Comparison of ENCODE assay signal across 1 cellular context in the genomic region with DNA sequence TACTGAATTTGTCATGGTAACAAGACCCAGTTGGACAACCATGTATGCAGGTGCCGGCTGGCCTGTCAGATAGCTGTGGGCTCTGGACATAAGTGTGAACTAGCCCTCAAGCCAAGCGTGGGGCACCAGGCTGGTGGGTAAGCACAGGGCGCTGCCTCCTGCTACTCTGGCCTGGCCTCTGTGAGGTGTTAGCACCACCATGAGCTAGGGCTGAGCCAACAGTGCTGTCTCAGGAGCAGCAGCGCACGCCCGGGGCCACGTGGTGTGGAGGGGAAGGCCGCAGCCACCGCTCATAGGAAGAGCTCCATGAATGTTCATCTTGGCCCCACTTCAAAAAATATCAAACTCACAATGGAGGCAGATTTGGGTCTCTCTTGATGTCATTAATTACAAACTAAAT.
TF ChIP-seq lines count a peak whose summit lies in the region.

No MANE protein-coding gene starts in this region.

TF ChIP-seq in SK-N-SH, 30 proteins besides CTCF, POLR2A, EP300 and RAD21 (continued from another document):
- TF ChIP-seq, protein P1, sequence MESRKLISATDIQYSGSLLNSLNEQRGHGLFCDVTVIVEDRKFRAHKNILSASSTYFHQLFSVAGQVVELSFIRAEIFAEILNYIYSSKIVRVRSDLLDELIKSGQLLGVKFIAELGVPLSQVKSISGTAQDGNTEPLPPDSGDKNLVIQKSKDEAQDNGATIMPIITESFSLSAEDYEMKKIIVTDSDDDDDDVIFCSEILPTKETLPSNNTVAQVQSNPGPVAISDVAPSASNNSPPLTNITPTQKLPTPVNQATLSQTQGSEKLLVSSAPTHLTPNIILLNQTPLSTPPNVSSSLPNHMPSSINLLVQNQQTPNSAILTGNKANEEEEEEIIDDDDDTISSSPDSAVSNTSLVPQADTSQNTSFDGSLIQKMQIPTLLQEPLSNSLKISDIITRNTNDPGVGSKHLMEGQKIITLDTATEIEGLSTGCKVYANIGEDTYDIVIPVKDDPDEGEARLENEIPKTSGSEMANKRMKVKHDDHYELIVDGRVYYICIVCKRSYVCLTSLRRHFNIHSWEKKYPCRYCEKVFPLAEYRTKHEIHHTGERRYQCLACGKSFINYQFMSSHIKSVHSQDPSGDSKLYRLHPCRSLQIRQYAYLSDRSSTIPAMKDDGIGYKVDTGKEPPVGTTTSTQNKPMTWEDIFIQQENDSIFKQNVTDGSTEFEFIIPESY (IDR thresholded peaks at IDR 0.05; ENCODE audit: borderline replicate concordance, low read depth) = no peak
- TF ChIP-seq CHD2 (IDR thresholded peaks at IDR 0.05; ENCODE audit: low read length, partially characterized antibody) = no peak
- no peak for TF ChIP-seq MXI1 (IDR thresholded peaks at IDR 0.05; ENCODE audit: low read depth, low read length)
- TF ChIP-seq, protein P2, sequence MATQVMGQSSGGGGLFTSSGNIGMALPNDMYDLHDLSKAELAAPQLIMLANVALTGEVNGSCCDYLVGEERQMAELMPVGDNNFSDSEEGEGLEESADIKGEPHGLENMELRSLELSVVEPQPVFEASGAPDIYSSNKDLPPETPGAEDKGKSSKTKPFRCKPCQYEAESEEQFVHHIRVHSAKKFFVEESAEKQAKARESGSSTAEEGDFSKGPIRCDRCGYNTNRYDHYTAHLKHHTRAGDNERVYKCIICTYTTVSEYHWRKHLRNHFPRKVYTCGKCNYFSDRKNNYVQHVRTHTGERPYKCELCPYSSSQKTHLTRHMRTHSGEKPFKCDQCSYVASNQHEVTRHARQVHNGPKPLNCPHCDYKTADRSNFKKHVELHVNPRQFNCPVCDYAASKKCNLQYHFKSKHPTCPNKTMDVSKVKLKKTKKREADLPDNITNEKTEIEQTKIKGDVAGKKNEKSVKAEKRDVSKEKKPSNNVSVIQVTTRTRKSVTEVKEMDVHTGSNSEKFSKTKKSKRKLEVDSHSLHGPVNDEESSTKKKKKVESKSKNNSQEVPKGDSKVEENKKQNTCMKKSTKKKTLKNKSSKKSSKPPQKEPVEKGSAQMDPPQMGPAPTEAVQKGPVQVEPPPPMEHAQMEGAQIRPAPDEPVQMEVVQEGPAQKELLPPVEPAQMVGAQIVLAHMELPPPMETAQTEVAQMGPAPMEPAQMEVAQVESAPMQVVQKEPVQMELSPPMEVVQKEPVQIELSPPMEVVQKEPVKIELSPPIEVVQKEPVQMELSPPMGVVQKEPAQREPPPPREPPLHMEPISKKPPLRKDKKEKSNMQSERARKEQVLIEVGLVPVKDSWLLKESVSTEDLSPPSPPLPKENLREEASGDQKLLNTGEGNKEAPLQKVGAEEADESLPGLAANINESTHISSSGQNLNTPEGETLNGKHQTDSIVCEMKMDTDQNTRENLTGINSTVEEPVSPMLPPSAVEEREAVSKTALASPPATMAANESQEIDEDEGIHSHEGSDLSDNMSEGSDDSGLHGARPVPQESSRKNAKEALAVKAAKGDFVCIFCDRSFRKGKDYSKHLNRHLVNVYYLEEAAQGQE (IDR thresholded peaks at IDR 0.05; ENCODE audit: low read depth, low read length) = no peak
- TF ChIP-seq FOSL2 (IDR thresholded peaks at IDR 0.05; ENCODE audit: borderline replicate concordance, low read depth) = no peak
- no peak for TF ChIP-seq JUND (IDR thresholded peaks at IDR 0.05)
TF ChIP-seq in SK-N-SH: peak in this region for 0.
